ENCODE assay signal across 7 cellular contexts in genomic region chrX:17689971-17690409, GRCh38. TPM values are rescaled to one million over a fixed set of nuclear protein-coding genes. Genes with fewer than 3 reads are reported as not detected.
A peak's percentile ranks its signal among the peaks of the same experiment; 100 is the strongest.
DNase-seq lines count a peak whose midpoint lies in the region; ATAC-seq and TF ChIP-seq lines count a peak whose summit lies in the region.

No MANE protein-coding gene starts in this region.

- WGBS in tibial nerve, 2 donors = 24 to 39% methylated on average over 4 of the region's 4 CpGs

- intact Hi-C loops in dorsolateral prefrontal cortex (cut with DNase I) = loop anchor here (5.0 to 10.0 kb wide), 3 partner anchors 98 to 865 kb away; no protein-coding TSS in a partner anchor

- no peaks in the 10 kb centered on the region for H3K79me2 ChIP-seq in GM23338 (replicated peaks; ENCODE audit: insufficient read depth)

- H3K4me3 Mint-ChIP-seq in GM23338 = no peak overlapping the region
- H3K4me3 Mint-ChIP-seq in T-cell = no peak overlapping the region

- TF ChIP-seq EP300 in tibial nerve (IDR thresholded peaks at IDR 0.05) = peak in 1 of 2 donors; percentile 38

- CTCF ChIA-PET in T-cell (lab: Charles Lee) = interaction anchor here in 1 of 2 donors (0.8 kb wide), 1 partner anchor 453 kb away, joined by 3 read pairs; no protein-coding TSS in a partner anchor

- no peaks in the 10 kb centered on the region for H3K36me3 ChIP-seq in GM23338 (ENCODE audit: insufficient read depth)
- no peaks in the 10 kb centered on the region for H3K36me3 ChIP-seq in tibial nerve

- no peak overlapping the region for H3K4me3 ChIP-seq in GM23338
- no peak overlapping the region for H3K4me3 ChIP-seq in dorsolateral prefrontal cortex
- no peak overlapping the region for H3K4me3 ChIP-seq in tibial nerve

- ATAC-seq in GM23338 (peak; percentile 73), T-cell (replicated peaks in 1 of 4) (peak; percentile 37 to 69 (median 55))

- H3K9me3 Mint-ChIP-seq in GM23338 = no peaks in the 10 kb centered on the region
- H3K9me3 Mint-ChIP-seq in T-cell = no peaks in the 10 kb centered on the region

- H3K27me3 ChIP-seq in GM23338 (ENCODE audit: insufficient read depth) = no peaks in the 10 kb centered on the region
- peaks cover 0 to 89% (median 18%) of the 10 kb centered on the region in 45 donors for H3K27me3 ChIP-seq in dorsolateral prefrontal cortex
- no peaks in the 10 kb centered on the region for H3K27me3 ChIP-seq in tibial nerve

- POLR2A ChIA-PET in T-cell (lab: Charles Lee) = no interaction called here

- no peak overlapping the region for H3K4me2 ChIP-seq in GM23338

- H3K4me1 ChIP-seq in GM23338 (ENCODE audit: insufficient read depth) = no peaks in the 10 kb centered on the region
- H3K4me1 ChIP-seq in tibial nerve = peaks cover 0 to 8% (median 0%) of the 10 kb centered on the region in 4 donors

- H3K4me1 Mint-ChIP-seq in GM23338 = peaks cover 6% of the 10 kb centered on the region; the same call in 2 of the 3 replicates
- no peaks in the 10 kb centered on the region for H3K4me1 Mint-ChIP-seq in T-cell

- no peaks in the 10 kb centered on the region for H3K9me3 ChIP-seq in tibial nerve

- H3K27ac ChIP-seq in GM23338 (ENCODE audit: low read depth) = no peak overlapping the region
- no peak overlapping the region for H3K27ac ChIP-seq in dorsolateral prefrontal cortex
- H3K27ac ChIP-seq in tibial nerve = no peak overlapping the region

- H4K20me1 ChIP-seq in GM23338 (replicated peaks; ENCODE audit: insufficient read depth) = no peaks in the 10 kb centered on the region

- TF ChIP-seq POLR2A in tibial nerve (IDR thresholded peaks at IDR 0.05) = no peak

- H3K36me3 Mint-ChIP-seq in GM23338 (ENCODE audit: low read depth) = no peaks in the 10 kb centered on the region
- no peaks in the 10 kb centered on the region for H3K36me3 Mint-ChIP-seq in T-cell

- no peak overlapping the region for H2AFZ ChIP-seq in GM23338

- TF ChIP-seq CTCF in GM23338 (conservative IDR thresholded peaks at IDR 0.05; ENCODE audit: low read depth in 2 of 2) (peak; percentile 49 to 72), dorsolateral prefrontal cortex (IDR thresholded peaks at IDR 0.05 in 54 of 56, conservative IDR thresholded peaks at IDR 0.05 in 2 of 56; ENCODE audit: low read depth in 1 of 56, partially characterized antibody in 56 of 56) (peak; percentile 28 to 88 (median 78)), tibial nerve (IDR thresholded peaks at IDR 0.05) (peak; percentile 29 to 79 (median 63))

- H3K27ac Mint-ChIP-seq in GM23338 = no peak overlapping the region
- H3K27ac Mint-ChIP-seq in T-cell = peak overlapping the region in 1 of 2 donors; percentile 57

- DNase-seq in GDM1 (lab: John Stamatoyannopoulos, UW) (peak; percentile 48), GM23338 (ENCODE audit: low spot score) (peak; percentile 64), NCI-H1694 treated with DMSO at 0.1 percent for 48 hours (lab: John Stamatoyannopoulos, UW) (peak; percentile 28), T-cell (peak in 24 of 34 experiments; percentile 0 to 34 (median 9)), dorsolateral prefrontal cortex (peak in 5 of 10 donors; percentile 21 to 63 (median 43)), medulla oblongata (ENCODE audit: extremely low spot score) (peak; percentile 77), tibial nerve (ENCODE audit: low spot score in 2 of 2) (peak in 1 of 2 donors; percentile 82)

- H3K27me3 Mint-ChIP-seq in GM23338 (ENCODE audit: insufficient read depth, low read depth, poor library complexity) (no peaks in the 10 kb centered on the region), T-cell (peaks cover 2 to 9% of the 10 kb centered on the region in 2 donors)

- no peaks in the 10 kb centered on the region for H3F3A ChIP-seq in GM23338 (replicated peaks; ENCODE audit: low read depth)

- H3K9me2 ChIP-seq in GM23338 (ENCODE audit: insufficient read depth) = no peaks in the 10 kb centered on the region

TF ChIP-seq in GM23338, 12 proteins besides CTCF, POLR2A, EP300 and RAD21:
- TF ChIP-seq ZNF331 (CRISPR knock-in tag; IDR thresholded peaks at IDR 0.05; ENCODE audit: low read depth) (no peak), ZNF114 (CRISPR knock-in tag; IDR thresholded peaks at IDR 0.05) (no peak)
- TF ChIP-seq, protein P1, sequence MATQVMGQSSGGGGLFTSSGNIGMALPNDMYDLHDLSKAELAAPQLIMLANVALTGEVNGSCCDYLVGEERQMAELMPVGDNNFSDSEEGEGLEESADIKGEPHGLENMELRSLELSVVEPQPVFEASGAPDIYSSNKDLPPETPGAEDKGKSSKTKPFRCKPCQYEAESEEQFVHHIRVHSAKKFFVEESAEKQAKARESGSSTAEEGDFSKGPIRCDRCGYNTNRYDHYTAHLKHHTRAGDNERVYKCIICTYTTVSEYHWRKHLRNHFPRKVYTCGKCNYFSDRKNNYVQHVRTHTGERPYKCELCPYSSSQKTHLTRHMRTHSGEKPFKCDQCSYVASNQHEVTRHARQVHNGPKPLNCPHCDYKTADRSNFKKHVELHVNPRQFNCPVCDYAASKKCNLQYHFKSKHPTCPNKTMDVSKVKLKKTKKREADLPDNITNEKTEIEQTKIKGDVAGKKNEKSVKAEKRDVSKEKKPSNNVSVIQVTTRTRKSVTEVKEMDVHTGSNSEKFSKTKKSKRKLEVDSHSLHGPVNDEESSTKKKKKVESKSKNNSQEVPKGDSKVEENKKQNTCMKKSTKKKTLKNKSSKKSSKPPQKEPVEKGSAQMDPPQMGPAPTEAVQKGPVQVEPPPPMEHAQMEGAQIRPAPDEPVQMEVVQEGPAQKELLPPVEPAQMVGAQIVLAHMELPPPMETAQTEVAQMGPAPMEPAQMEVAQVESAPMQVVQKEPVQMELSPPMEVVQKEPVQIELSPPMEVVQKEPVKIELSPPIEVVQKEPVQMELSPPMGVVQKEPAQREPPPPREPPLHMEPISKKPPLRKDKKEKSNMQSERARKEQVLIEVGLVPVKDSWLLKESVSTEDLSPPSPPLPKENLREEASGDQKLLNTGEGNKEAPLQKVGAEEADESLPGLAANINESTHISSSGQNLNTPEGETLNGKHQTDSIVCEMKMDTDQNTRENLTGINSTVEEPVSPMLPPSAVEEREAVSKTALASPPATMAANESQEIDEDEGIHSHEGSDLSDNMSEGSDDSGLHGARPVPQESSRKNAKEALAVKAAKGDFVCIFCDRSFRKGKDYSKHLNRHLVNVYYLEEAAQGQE (IDR thresholded peaks at IDR 0.05; ENCODE audit: unreplicated experiment) = no peak

RNA-seq across cellular contexts. Expression of gene SCML1, which starts 47.3 kb away (rescaled TPM):
- 4.0 and 5.4 TPM in 2 replicates for total RNA-seq in GM23338 (2014; rRNA removed; shearing (Covaris generic))
- polyA plus RNA-seq in GM23338 (2016; fragmentation: Nextera tagmentation; extraction: Ambion mirVana) = 4.8 and 6.4 TPM in 2 replicates
- 10 to 100 TPM; 13.6 to 33.0 (median 23.0) TPM for total RNA-seq in T-cell
- 10 to 100 TPM in 33 of 120 experiments, 1 to 10 TPM in 87; 4.8 to 15.3 (median 8.5) TPM for total RNA-seq in dorsolateral prefrontal cortex
- 10 to 100 TPM; 14.9 to 18.8 (median 16.6) TPM for total RNA-seq in tibial nerve
